Comparison of ENCODE assay signal across 14 cellular contexts in genomic region chr2:201900362-201900761, GRCh38.
DNase-seq lines count a peak whose midpoint lies in the region; ATAC-seq lines count a peak whose summit lies in the region.
"Had no signal": no experiment of that assay in that cellular context is flagged by ENCODE, and none has a peak within 500 bp of the region (broad histone marks: within the 10 kb centered on the region; RNA-seq: fewer than 3 reads in every experiment).

No MANE protein-coding gene starts in this region.

- no peak overlapping the region for H3K4me3 Mint-ChIP-seq in stimulated activated memory B cell treated with anti-CD40 and anti-IgM and Interleukin-4, amounts not matched to agents 10 μg/mL and 1 μg/mL and 100 μg/mL, for 72 hours
- H3K4me3 Mint-ChIP-seq in naive thymus-derived CD8-positive, alpha-beta T cell = no peak overlapping the region
- H3K4me3 Mint-ChIP-seq: nephron; stimulated activated naive CD8-positive, alpha-beta T cell treated with anti-CD3 and anti-CD28 coated beads, Interleukin-15, Interleukin-2, amounts not matched to agents 100 ng/mL and 50 ng/mL, for 24 hours had no signal

- H3K36me3 Mint-ChIP-seq in stimulated activated memory B cell treated with anti-CD40 and anti-IgM and Interleukin-4, amounts not matched to agents 10 μg/mL and 1 μg/mL and 100 μg/mL, for 72 hours = no peaks in the 10 kb centered on the region
- no peaks in the 10 kb centered on the region for H3K36me3 Mint-ChIP-seq in naive thymus-derived CD8-positive, alpha-beta T cell

- POLR2A ChIA-PET in naive thymus-derived CD8-positive, alpha-beta T cell (lab: Charles Lee) = no interaction called here

- no peaks in the 10 kb centered on the region for H3K9me3 Mint-ChIP-seq in stimulated activated memory B cell treated with anti-CD40 and anti-IgM and Interleukin-4, amounts not matched to agents 10 μg/mL and 1 μg/mL and 100 μg/mL, for 72 hours
- H3K9me3 Mint-ChIP-seq in naive thymus-derived CD8-positive, alpha-beta T cell = no peaks in the 10 kb centered on the region
- H3K9me3 Mint-ChIP-seq: nephron; stimulated activated naive CD8-positive, alpha-beta T cell treated with anti-CD3 and anti-CD28 coated beads, Interleukin-15, Interleukin-2, amounts not matched to agents 100 ng/mL and 50 ng/mL, for 24 hours had no signal

- H3K4me1 Mint-ChIP-seq in stimulated activated memory B cell treated with anti-CD40 and anti-IgM and Interleukin-4, amounts not matched to agents 10 μg/mL and 1 μg/mL and 100 μg/mL, for 72 hours = peaks cover 27% of the 10 kb centered on the region
- H3K4me1 Mint-ChIP-seq in naive thymus-derived CD8-positive, alpha-beta T cell = peaks cover 0 to 6% (median 0%) of the 10 kb centered on the region in 4 donors
- H3K4me1 Mint-ChIP-seq: nephron had no signal

- H3K27me3 Mint-ChIP-seq in stimulated activated memory B cell treated with anti-CD40 and anti-IgM and Interleukin-4, amounts not matched to agents 10 μg/mL and 1 μg/mL and 100 μg/mL, for 72 hours = peaks cover 32% of the 10 kb centered on the region
- peaks cover 6 to 28% (median 25%) of the 10 kb centered on the region in 5 donors for H3K27me3 Mint-ChIP-seq in naive thymus-derived CD8-positive, alpha-beta T cell

- peak; percentile 16 for DNase-seq in SIG-M5 treated with dmso at 0.1 percent for 504 hours (lab: John Stamatoyannopoulos, UW; ENCODE audit: unreplicated experiment)
- no peak for DNase-seq in SIG-M5 (lab: John Stamatoyannopoulos, UW)
- DNase-seq in NOMO-1 (lab: John Stamatoyannopoulos, UW; ENCODE audit: unreplicated experiment in 2 of 2) = peak; percentile 23 to 70
- no peak for DNase-seq in epidermal melanocyte (ENCODE audit: insufficient read length, low spot score)
- DNase-seq in naive thymus-derived CD8-positive, alpha-beta T cell = no peak
- no peak for DNase-seq in 8988T
- DNase-seq: activated CD4-positive, alpha-beta T cell treated with anti-CD3 and anti-CD28 coated beads for 4 hours; MG63; Right ventricle myocardium superior; stimulated activated CD4-positive, alpha-beta T cell treated with anti-CD3 and anti-CD28 coated beads, Interleukin-15, amount 100 ng/mL, for 24 hours had no signal

- no peak overlapping the region for H3K27ac Mint-ChIP-seq in stimulated activated memory B cell treated with anti-CD40 and anti-IgM and Interleukin-4, amounts not matched to agents 10 μg/mL and 1 μg/mL and 100 μg/mL, for 72 hours
- no peak overlapping the region for H3K27ac Mint-ChIP-seq in naive thymus-derived CD8-positive, alpha-beta T cell
- H3K27ac Mint-ChIP-seq: nephron; stimulated activated naive CD8-positive, alpha-beta T cell treated with anti-CD3 and anti-CD28 coated beads, Interleukin-15, Interleukin-2, amounts not matched to agents 100 ng/mL and 50 ng/mL, for 24 hours had no signal

- ATAC-seq in HG03135 (IDR thresholded peaks at IDR 0.05; ENCODE audit: unreplicated experiment) = peak; percentile 60
- ATAC-seq in stimulated activated memory B cell treated with anti-CD40 and anti-IgM and Interleukin-4, amounts not matched to agents 10 μg/mL and 1 μg/mL and 100 μg/mL, for 72 hours = peak; percentile 78
- ATAC-seq in naive thymus-derived CD8-positive, alpha-beta T cell = no peak

Comparison
In these comparisons a context has a peak if more than half of its experiments do, and no peak if none do; other contexts are left out.
1. DNase-seq: peak in SIG-M5 treated with dmso at 0.1 percent for 504 hours (single experiment) and NOMO-1 (2 of 2); none in SIG-M5 (single experiment), epidermal melanocyte (single experiment), naive thymus-derived CD8-positive, alpha-beta T cell (0 of 10) and 8988T (single experiment).
2. ATAC-seq: peak in HG03135 (single experiment) and stimulated activated memory B cell treated with anti-CD40 and anti-IgM and Interleukin-4, amounts not matched to agents 10 μg/mL and 1 μg/mL and 100 μg/mL, for 72 hours (single experiment); none in naive thymus-derived CD8-positive, alpha-beta T cell (0 of 2).